18 cellular contexts compared by ENCODE assay signal in genomic region chr2:218245214-218245613, GRCh38. TPM values are rescaled to one million over a fixed set of nuclear protein-coding genes. Genes with fewer than 3 reads are reported as not detected.
A peak's percentile ranks its signal among the peaks of the same experiment; 100 is the strongest.
DNase-seq lines count a peak whose midpoint lies in the region; ATAC-seq and TF ChIP-seq lines count a peak whose summit lies in the region.
"Had no signal": no experiment of that assay in that cellular context is flagged by ENCODE, and none has a peak within 500 bp of the region (broad histone marks: within the 10 kb centered on the region; RNA-seq: fewer than 3 reads in every experiment).

No MANE protein-coding gene starts in this region.

- POLR2A ChIA-PET in activated CD8-positive, alpha-beta T cell treated with anti-CD3 and anti-CD28 coated beads for 36 hours (lab: Charles Lee) = interaction anchor here (0.5 to 8.2 kb wide), 8 partner anchors 10 to 122 kb away, joined by 3 to 75 read pairs (median 5); partner anchors contain the start of genes AAMP and PNKD

- H3K27ac ChIP-seq in left ventricle myocardium inferior (replicated peaks) (peak overlapping the region; percentile 51), Karpas-422 (ENCODE audit: low read length) (no peak overlapping the region), MM.1S (ENCODE audit: low read length) (no peak overlapping the region)
- H3K27ac ChIP-seq: epithelial cell of prostate, gastroesophageal sphincter, KMS-11, thyroid gland had no signal

- H3K27me3 Mint-ChIP-seq in activated CD8-positive, alpha-beta T cell treated with anti-CD3 and anti-CD28 coated beads for 36 hours = no peaks in the 10 kb centered on the region
- no peaks in the 10 kb centered on the region for H3K27me3 Mint-ChIP-seq in type B pancreatic cell
- H3K27me3 Mint-ChIP-seq: B cell had no signal

- H3K27ac Mint-ChIP-seq in activated CD8-positive, alpha-beta T cell treated with anti-CD3 and anti-CD28 coated beads for 36 hours = peak overlapping the region; percentile 85
- H3K27ac Mint-ChIP-seq in type B pancreatic cell = peak overlapping the region; percentile 86

- H3K36me3 Mint-ChIP-seq in activated CD8-positive, alpha-beta T cell treated with anti-CD3 and anti-CD28 coated beads for 36 hours (ENCODE audit: low read depth) = peaks cover 80% of the 10 kb centered on the region
- peaks cover 24% of the 10 kb centered on the region for H3K36me3 Mint-ChIP-seq in type B pancreatic cell

- no peak overlapping the region for H2AFZ ChIP-seq in Karpas-422 (ENCODE audit: low read length)
- no peak overlapping the region for H2AFZ ChIP-seq in MM.1S (ENCODE audit: low read length)

- peaks cover 7% of the 10 kb centered on the region; the same call in 1 of the 2 replicates for H3F3A ChIP-seq in MM.1S (ENCODE audit: insufficient read depth, low read length)

- H3K4me3 ChIP-seq in left ventricle myocardium inferior = no peak overlapping the region
- H3K4me3 ChIP-seq in Karpas-422 (ENCODE audit: low read length) = no peak overlapping the region
- H3K4me3 ChIP-seq in MM.1S (ENCODE audit: low read length) = no peak overlapping the region
- H3K4me3 ChIP-seq: gastroesophageal sphincter, thyroid gland had no signal

- no peaks in the 10 kb centered on the region for H3K9me3 Mint-ChIP-seq in activated CD8-positive, alpha-beta T cell treated with anti-CD3 and anti-CD28 coated beads for 36 hours
- no peaks in the 10 kb centered on the region for H3K9me3 Mint-ChIP-seq in type B pancreatic cell

- intact Hi-C loops in Right ventricle myocardium inferior (cut with DNase I) = no loop called here
- intact Hi-C loops in cardiac septum (cut with DNase I) = no loop called here
- intact Hi-C loops in activated CD8-positive, alpha-beta T cell treated with anti-CD3 and anti-CD28 coated beads for 36 hours (cut with micrococcal nuclease) = no loop called here
- intact Hi-C loops in left ventricle myocardium inferior (cut with micrococcal nuclease) = no loop called here

- H3K9me3 ChIP-seq in left ventricle myocardium inferior (replicated peaks) (no peaks in the 10 kb centered on the region), Karpas-422 (ENCODE audit: low read length) (no peaks in the 10 kb centered on the region), MM.1S (replicated peaks; ENCODE audit: insufficient read depth, low read length) (no peaks in the 10 kb centered on the region)
- H3K9me3 ChIP-seq: gastroesophageal sphincter, SK-N-SH, thyroid gland had no signal

- H3K4me2 ChIP-seq in Karpas-422 (ENCODE audit: low read depth, low read length, poor library complexity, severe bottlenecking) = no peak overlapping the region
- no peak overlapping the region for H3K4me2 ChIP-seq in MM.1S (ENCODE audit: low read depth, low read length)
- H3K4me2 ChIP-seq: KMS-11, SK-N-SH had no signal

- peaks cover 55% of the 10 kb centered on the region for H3K4me1 Mint-ChIP-seq in activated CD8-positive, alpha-beta T cell treated with anti-CD3 and anti-CD28 coated beads for 36 hours (ENCODE audit: low read depth)
- peaks cover 8% of the 10 kb centered on the region for H3K4me1 Mint-ChIP-seq in type B pancreatic cell (ENCODE audit: unreplicated experiment)
- H3K4me1 Mint-ChIP-seq: B cell had no signal

- H3K9ac ChIP-seq in Karpas-422 (ENCODE audit: low read length) (no peak overlapping the region), MM.1S (ENCODE audit: low read length) (no peak overlapping the region)
- H3K9ac ChIP-seq: KMS-11, SK-N-SH had no signal

- DNase-seq in Right ventricle myocardium inferior (ENCODE audit: missing footprints) = no peak
- no peak for DNase-seq in cardiac septum (ENCODE audit: low spot score)
- DNase-seq in activated CD8-positive, alpha-beta T cell treated with anti-CD3 and anti-CD28 coated beads for 36 hours = peak; percentile 57
- no peak for DNase-seq in left ventricle myocardium inferior
- DNase-seq in type B pancreatic cell (ENCODE audit: extremely low spot score, unreplicated experiment) = no peak
- DNase-seq in Karpas-422 = no peak
- DNase-seq in MM.1S = no peak
- DNase-seq: mesendoderm, NCI-H1436, NCI-H446 treated with DMSO at 0.1 percent for 48 hours, SK-N-SH, thyroid gland had no signal

- ATAC-seq in Right ventricle myocardium inferior (peak; percentile 60), HG02759 (IDR thresholded peaks at IDR 0.05; ENCODE audit: unreplicated experiment) (no peak)
- ATAC-seq in activated CD8-positive, alpha-beta T cell treated with anti-CD3 and anti-CD28 coated beads for 36 hours = peak; percentile 77
- ATAC-seq: gastroesophageal sphincter had no signal

- H3K4me1 ChIP-seq in left ventricle myocardium inferior = peaks cover 48% of the 10 kb centered on the region
- H3K4me1 ChIP-seq in Karpas-422 (ENCODE audit: low read length) = peaks cover 13% of the 10 kb centered on the region
- H3K4me1 ChIP-seq in MM.1S (ENCODE audit: low read length) = no peaks in the 10 kb centered on the region
- H3K4me1 ChIP-seq: thyroid gland had no signal

- TF ChIP-seq CTCF in activated CD8-positive, alpha-beta T cell treated with anti-CD3 and anti-CD28 coated beads for 36 hours (IDR thresholded peaks at IDR 0.05) = no peak
- TF ChIP-seq CTCF in left ventricle myocardium inferior (IDR thresholded peaks at IDR 0.05; ENCODE audit: borderline replicate concordance) (no peak), type B pancreatic cell (conservative IDR thresholded peaks at IDR 0.05) (no peak), MM.1S (IDR thresholded peaks at IDR 0.05; ENCODE audit: low read length) (no peak)

- no peak overlapping the region for H3K4me3 Mint-ChIP-seq in activated CD8-positive, alpha-beta T cell treated with anti-CD3 and anti-CD28 coated beads for 36 hours
- peak overlapping the region; percentile 65 for H3K4me3 Mint-ChIP-seq in type B pancreatic cell
- H3K4me3 Mint-ChIP-seq: B cell had no signal

- CTCF ChIA-PET in activated CD8-positive, alpha-beta T cell treated with anti-CD3 and anti-CD28 coated beads for 36 hours (lab: Charles Lee) = interaction anchor here (1.2 to 4.0 kb wide), 5 partner anchors 9 to 77 kb away, joined by 3 to 16 read pairs (median 4); no protein-coding TSS in a partner anchor

- no peaks in the 10 kb centered on the region for H3K27me3 ChIP-seq in left ventricle myocardium inferior (ENCODE audit: low read depth)
- H3K27me3 ChIP-seq in Karpas-422 (ENCODE audit: low read length) = no peaks in the 10 kb centered on the region
- no peaks in the 10 kb centered on the region for H3K27me3 ChIP-seq in MM.1S (replicated peaks; ENCODE audit: insufficient read depth, low read length)
- H3K27me3 ChIP-seq: gastroesophageal sphincter, neutrophil, thyroid gland had no signal

- H3K9me2 ChIP-seq in Karpas-422 (replicated peaks; ENCODE audit: insufficient read depth, low read length) = no peaks in the 10 kb centered on the region
- no peaks in the 10 kb centered on the region for H3K9me2 ChIP-seq in MM.1S (replicated peaks; ENCODE audit: insufficient read depth, low read length)
- H3K9me2 ChIP-seq: SK-N-SH had no signal

- H3K36me3 ChIP-seq in left ventricle myocardium inferior (peaks cover 81% of the 10 kb centered on the region), Karpas-422 (ENCODE audit: insufficient read depth, low read length) (peaks cover 69% of the 10 kb centered on the region), MM.1S (replicated peaks; ENCODE audit: insufficient read depth, low read length) (peaks cover 45% of the 10 kb centered on the region)

- H3K79me2 ChIP-seq in Karpas-422 (ENCODE audit: low read length) (peaks cover 18% of the 10 kb centered on the region), MM.1S (ENCODE audit: low read length) (peaks cover 81% of the 10 kb centered on the region)

- H4K20me1 ChIP-seq in Karpas-422 (ENCODE audit: insufficient read depth, low read depth, low read length) (peaks cover 6% of the 10 kb centered on the region; the same call in 1 of the 2 replicates), MM.1S (ENCODE audit: insufficient read depth, low read length) (no peaks in the 10 kb centered on the region)

RNA-seq across cellular contexts. Expression of gene GPBAR1, which starts 15.6 kb away (rescaled TPM):
- 2.0 TPM for total RNA-seq in Right ventricle myocardium inferior
- 1.2 TPM for total RNA-seq in cardiac septum
- total RNA-seq in activated CD8-positive, alpha-beta T cell treated with anti-CD3 and anti-CD28 coated beads for 36 hours = under 1 TPM; 0.16 to 0.45 TPM
- total RNA-seq in left ventricle myocardium inferior = 1.5 TPM
- total RNA-seq in type B pancreatic cell (ENCODE audit: low replicate concordance) = 2.1 and 5.7 TPM in 2 replicates
- total RNA-seq in Karpas-422 (2014; rRNA removed; shearing (Covaris generic); ENCODE audit: low replicate concordance) = 0.29 and 0.82 TPM in 2 replicates

RNA-seq across cellular contexts. Expression of gene AAMP, which starts 24.7 kb away (rescaled TPM):
- 50.6 TPM for total RNA-seq in Right ventricle myocardium inferior
- total RNA-seq in cardiac septum = 56.3 TPM
- total RNA-seq in activated CD8-positive, alpha-beta T cell treated with anti-CD3 and anti-CD28 coated beads for 36 hours = 10 to 100 TPM; 75.8 to 82.8 TPM
- total RNA-seq in left ventricle myocardium inferior = 50.5 TPM
- 82.2 and 97.8 TPM in 2 replicates for total RNA-seq in type B pancreatic cell (ENCODE audit: low replicate concordance)
- 77.6 and 204 TPM in 2 replicates for total RNA-seq in Karpas-422 (2014; rRNA removed; shearing (Covaris generic); ENCODE audit: low replicate concordance)

RNA-seq across cellular contexts. Expression of gene PNKD, which starts 25.1 kb away (rescaled TPM):
- total RNA-seq in Right ventricle myocardium inferior = 67.0 TPM
- 72.6 TPM for total RNA-seq in cardiac septum
- 10 to 100 TPM; 19.8 to 24.4 TPM for total RNA-seq in activated CD8-positive, alpha-beta T cell treated with anti-CD3 and anti-CD28 coated beads for 36 hours
- 75.4 TPM for total RNA-seq in left ventricle myocardium inferior
- 58.4 and 66.4 TPM in 2 replicates for total RNA-seq in type B pancreatic cell (ENCODE audit: low replicate concordance)
- 26.5 and 60.1 TPM in 2 replicates for total RNA-seq in Karpas-422 (2014; rRNA removed; shearing (Covaris generic); ENCODE audit: low replicate concordance)

RNA-seq across cellular contexts. Expression of gene ARPC2, which starts 28.2 kb away (rescaled TPM):
- total RNA-seq in Right ventricle myocardium inferior = 142 TPM
- total RNA-seq in cardiac septum = 172 TPM
- 100 to 1,000 TPM; 636 to 644 TPM for total RNA-seq in activated CD8-positive, alpha-beta T cell treated with anti-CD3 and anti-CD28 coated beads for 36 hours
- 135 TPM for total RNA-seq in left ventricle myocardium inferior
- 211 and 384 TPM in 2 replicates for total RNA-seq in type B pancreatic cell (ENCODE audit: low replicate concordance)
- 474 and 568 TPM in 2 replicates for total RNA-seq in Karpas-422 (2014; rRNA removed; shearing (Covaris generic); ENCODE audit: low replicate concordance)

RNA-seq across cellular contexts. Expression of gene TMBIM1, which starts 47.1 kb away (rescaled TPM):
- total RNA-seq in Right ventricle myocardium inferior (138 TPM), cardiac septum (143 TPM), left ventricle myocardium inferior (111 TPM), type B pancreatic cell (ENCODE audit: low replicate concordance) (94.5 and 303 TPM in 2 replicates)
- total RNA-seq in activated CD8-positive, alpha-beta T cell treated with anti-CD3 and anti-CD28 coated beads for 36 hours = 10 to 100 TPM; 53.5 to 57.9 TPM
- 17.0 and 23.3 TPM in 2 replicates for total RNA-seq in Karpas-422 (2014; rRNA removed; shearing (Covaris generic); ENCODE audit: low replicate concordance)
